ENCODE assay signal across 34 cellular contexts in genomic region chr13:31697290-31697689, GRCh38. TPM values are rescaled to one million over a fixed set of nuclear protein-coding genes. Genes with fewer than 3 reads are reported as not detected.
DNase-seq lines count a peak whose midpoint lies in the region; ATAC-seq and TF ChIP-seq lines count a peak whose summit lies in the region.
"Had no signal": no experiment of that assay in that cellular context is flagged by ENCODE, and none has a peak within 500 bp of the region (broad histone marks: within the 10 kb centered on the region; RNA-seq: fewer than 3 reads in every experiment).

No MANE protein-coding gene starts in this region.

- no peak overlapping the region for H3K27ac ChIP-seq in foreskin keratinocyte
- H3K27ac ChIP-seq in transverse colon = no peak overlapping the region
- H3K27ac ChIP-seq: neural progenitor cell, parathyroid adenoma, Peyer's patch, right lobe of liver, SJSA1 had no signal

- TF ChIP-seq POLR2A in transverse colon (IDR thresholded peaks at IDR 0.05) = no peak

- no peak for ATAC-seq in foreskin keratinocyte
- ATAC-seq in GM19023 (IDR thresholded peaks at IDR 0.05; ENCODE audit: unreplicated experiment) = no peak
- ATAC-seq in HG02623 (IDR thresholded peaks at IDR 0.05; ENCODE audit: unreplicated experiment) = no peak
- ATAC-seq: activated CD4-positive, CD25-positive, alpha-beta regulatory T cell treated with anti-CD3 and anti-CD28 coated beads, Interleukin-2, amount 50 U/mL, for 24 hours; right lobe of liver; T-helper 17 cell had no signal

- peaks cover 0 to 4% of the 10 kb centered on the region in 2 donors for H3K9me3 ChIP-seq in transverse colon
- H3K9me3 ChIP-seq: BE2C, Peyer's patch, right lobe of liver, SJSA1 had no signal

- no peak overlapping the region for H3K4me3 ChIP-seq in transverse colon
- H3K4me3 ChIP-seq: neural progenitor cell, Peyer's patch, right lobe of liver, SJSA1 had no signal

- 0% methylated on average over 1 of the region's 1 CpG for WGBS in transverse colon (ENCODE audit: low coverage in 1 of 2), 2 donors

- TF ChIP-seq EP300 in transverse colon (IDR thresholded peaks at IDR 0.05; ENCODE audit: low read depth) = no peak

- DNase-seq in COLO829 (ENCODE audit: low spot score) (peak; percentile 7), LHCN-M2 (ENCODE audit: low read depth) (peak; percentile 35), amniotic epithelial cell (ENCODE audit: low read depth) (peak; percentile 11), foreskin keratinocyte (peak; percentile 14 to 36), posterior vena cava (ENCODE audit: low spot score) (no peak), transverse colon (no peak)
- DNase-seq: activated CD4-positive, alpha-beta memory T cell treated with anti-CD3 and anti-CD28 coated beads for 36 hours; activated CD8-positive, alpha-beta memory T cell treated with anti-CD3 and anti-CD28 coated beads, Interleukin-2, amount 50 U/mL, for 4 hours; activated naive CD4-positive, alpha-beta T cell treated with anti-CD3 and anti-CD28 coated beads, Interleukin-2, amount 10 ng/mL, durations not matched to agents 7 days and 5 days; anterior cingulate cortex; BE2C; central memory CD4-positive, alpha-beta T cell; COR-L47; DMS79; head of caudate nucleus; HFFc6; NCI-H1092 treated with DMSO at 0.1 percent for 48 hours; NCI-H187 treated with DMSO at 0.1 percent for 48 hours; NCI-H69; Peyer's patch; right lobe of liver; stimulated activated CD4-positive, alpha-beta T cell treated with anti-CD3 and anti-CD28 coated beads, Interleukin-12 subunit alpha, Interleukin-12 subunit beta, amount 100 ng/mL, for 4 hours; stimulated activated CD4-positive, alpha-beta T cell treated with anti-CD3 and anti-CD28 coated beads, Interleukin-4, amount 100 ng/mL, for 1 hour; T-helper 17 cell had no signal

- intact Hi-C loops in posterior vena cava (cut with DNase I) (no loop called here), transverse colon (cut with DNase I; ENCODE audit: low total_unique reads) (no loop called here)

- TF ChIP-seq CTCF in foreskin keratinocyte (conservative IDR thresholded peaks at IDR 0.05) (no peak), transverse colon (IDR thresholded peaks at IDR 0.05) (no peak)

- H3K27me3 ChIP-seq in foreskin keratinocyte (no peaks in the 10 kb centered on the region), transverse colon (no peaks in the 10 kb centered on the region)
- H3K27me3 ChIP-seq: BE2C, neural progenitor cell, Peyer's patch, right lobe of liver, SJSA1 had no signal

- in situ Hi-C loops in transverse colon (cut with MboI; ENCODE audit: low pct_ligation_motif_present in 1 of 4, low pct_unique_long_range_greater_than_20kb in 1 of 4, low sequenced_read_pairs in 3 of 4) = no loop called here

- H3K4me1 ChIP-seq in foreskin keratinocyte (no peaks in the 10 kb centered on the region), transverse colon (no peaks in the 10 kb centered on the region)
- H3K4me1 ChIP-seq: BE2C, parathyroid adenoma, Peyer's patch, right lobe of liver, SJSA1 had no signal

- no peaks in the 10 kb centered on the region for H3K36me3 ChIP-seq in transverse colon
- H3K36me3 ChIP-seq: BE2C, neural progenitor cell, Peyer's patch, right lobe of liver, SJSA1 had no signal

RNA-seq across cellular contexts. Expression of gene RXFP2, which starts 42.0 kb away (rescaled TPM):
- total RNA-seq in LHCN-M2 (2014; rRNA removed) = not detected in 2 replicates
- not detected for polyA plus RNA-seq in LHCN-M2 (2012)
- not detected in 2 replicates for total RNA-seq in foreskin keratinocyte
- not detected in 2 replicates for polyA plus RNA-seq in foreskin keratinocyte
- total RNA-seq in posterior vena cava = not detected
- not detected for total RNA-seq in transverse colon
- total RNA-seq: A673; activated CD4-positive, alpha-beta memory T cell treated with anti-CD3 and anti-CD28 coated beads for 36 hours; activated T-helper 1 cell treated with anti-CD3 and anti-CD28 coated beads, Interleukin-12 subunit alpha, Interleukin-12 subunit beta, Interleukin-2, Interleukin-4 antibody, amounts not matched to agents 30 ng/mL and 10 ng/mL and 1 ng/mL, durations not matched to agents 14 hours and 24 hours and 36 hours; dermis microvascular lymphatic vessel endothelial cell; HFFc6; lung microvascular endothelial cell; Peyer's patch; right lobe of liver; T-helper 17 cell had no signal

Comparison
In these comparisons a context has a peak if more than half of its experiments do, and no peak if none do; other contexts are left out.
1. DNase-seq: peak in COLO829 (single experiment), LHCN-M2 (single experiment), amniotic epithelial cell (single experiment) and foreskin keratinocyte (2 of 2); none in posterior vena cava (single experiment) and transverse colon (single experiment).